Comparison of ENCODE assay signal across 1 cellular context in genomic region chr6:154430494-154430919, GRCh38.
A peak's percentile ranks its signal among the peaks of the same experiment; 100 is the strongest.
TF ChIP-seq lines count a peak whose summit lies in the region.

No MANE protein-coding gene starts in this region.

TF ChIP-seq in HepG2, 621 proteins besides CTCF, POLR2A, EP300 and RAD21 (continued from another document and continues in another):
- TF ChIP-seq NKX3-1 (CRISPR knock-in tag; IDR thresholded peaks at IDR 0.05) (peak; percentile 46; the same call in 1 of the 2 replicates), GFI1 (CRISPR knock-in tag; IDR thresholded peaks at IDR 0.05; ENCODE audit: borderline replicate concordance) (no peak), ZNF790 (CRISPR knock-in tag; IDR thresholded peaks at IDR 0.05; ENCODE audit: borderline replicate concordance) (no peak), BCLAF1 (IDR thresholded peaks at IDR 0.05) (no peak), NR2F1 (CRISPR knock-in tag; IDR thresholded peaks at IDR 0.05) (no peak), ARHGAP35 (CRISPR knock-in tag; IDR thresholded peaks at IDR 0.05; ENCODE audit: borderline replicate concordance) (no peak), ZNF281 (CRISPR knock-in tag; IDR thresholded peaks at IDR 0.05; ENCODE audit: borderline replicate concordance) (no peak), SETDB1 (CRISPR knock-in tag; IDR thresholded peaks at IDR 0.05; ENCODE audit: borderline replicate concordance) (no peak), POLR2G (IDR thresholded peaks at IDR 0.05; ENCODE audit: low read depth, low read length) (no peak), KMT2A (CRISPR knock-in tag; IDR thresholded peaks at IDR 0.05) (no peak), ARNT (IDR thresholded peaks at IDR 0.05) (no peak), ZSCAN21 (CRISPR knock-in tag; IDR thresholded peaks at IDR 0.05; ENCODE audit: borderline replicate concordance) (no peak), ZNF20 (CRISPR knock-in tag; IDR thresholded peaks at IDR 0.05) (no peak), KDM5B (CRISPR knock-in tag; IDR thresholded peaks at IDR 0.05; ENCODE audit: borderline replicate concordance) (no peak), SKI (IDR thresholded peaks at IDR 0.05; ENCODE audit: partially characterized antibody) (no peak), ZFP41 (CRISPR knock-in tag; IDR thresholded peaks at IDR 0.05; ENCODE audit: borderline replicate concordance) (no peak), ZNF367 (CRISPR knock-in tag; IDR thresholded peaks at IDR 0.05; ENCODE audit: borderline replicate concordance) (no peak), ZNF614 (CRISPR knock-in tag; IDR thresholded peaks at IDR 0.05; ENCODE audit: borderline replicate concordance) (0 out of 2 replicates have a peak, but pooled peaks have one; percentile 43), ZNF558 (CRISPR knock-in tag; IDR thresholded peaks at IDR 0.05; ENCODE audit: borderline replicate concordance) (no peak), ZBTB33 (CRISPR knock-in tag; IDR thresholded peaks at IDR 0.05) (no peak), JUNB (CRISPR knock-in tag; IDR thresholded peaks at IDR 0.05; ENCODE audit: borderline replicate concordance) (no peak), DRAP1 (CRISPR knock-in tag; IDR thresholded peaks at IDR 0.05) (peak; percentile 64), ZNF33A (CRISPR knock-in tag; IDR thresholded peaks at IDR 0.05; ENCODE audit: borderline replicate concordance) (no peak), ZNF501 (CRISPR knock-in tag; IDR thresholded peaks at IDR 0.05) (no peak), DNMT3B (CRISPR knock-in tag; conservative IDR thresholded peaks at IDR 0.05) (no peak), ZNF205 (CRISPR knock-in tag; IDR thresholded peaks at IDR 0.05) (no peak), ZNF260 (CRISPR knock-in tag; IDR thresholded peaks at IDR 0.05; ENCODE audit: borderline replicate concordance, low read depth) (no peak), RFX1 (IDR thresholded peaks at IDR 0.05) (no peak), CENPT (CRISPR knock-in tag; IDR thresholded peaks at IDR 0.05; ENCODE audit: low read depth) (no peak), ARID4A (CRISPR knock-in tag; IDR thresholded peaks at IDR 0.05; ENCODE audit: borderline replicate concordance) (no peak), ZBTB7B (CRISPR knock-in tag; IDR thresholded peaks at IDR 0.05) (no peak), ZNF24 (IDR thresholded peaks at IDR 0.05) (no peak), ZNF512 (CRISPR knock-in tag; IDR thresholded peaks at IDR 0.05) (no peak)
- TF ChIP-seq, protein P1, sequence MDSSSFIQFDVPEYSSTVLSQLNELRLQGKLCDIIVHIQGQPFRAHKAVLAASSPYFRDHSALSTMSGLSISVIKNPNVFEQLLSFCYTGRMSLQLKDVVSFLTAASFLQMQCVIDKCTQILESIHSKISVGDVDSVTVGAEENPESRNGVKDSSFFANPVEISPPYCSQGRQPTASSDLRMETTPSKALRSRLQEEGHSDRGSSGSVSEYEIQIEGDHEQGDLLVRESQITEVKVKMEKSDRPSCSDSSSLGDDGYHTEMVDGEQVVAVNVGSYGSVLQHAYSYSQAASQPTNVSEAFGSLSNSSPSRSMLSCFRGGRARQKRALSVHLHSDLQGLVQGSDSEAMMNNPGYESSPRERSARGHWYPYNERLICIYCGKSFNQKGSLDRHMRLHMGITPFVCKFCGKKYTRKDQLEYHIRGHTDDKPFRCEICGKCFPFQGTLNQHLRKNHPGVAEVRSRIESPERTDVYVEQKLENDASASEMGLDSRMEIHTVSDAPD (CRISPR knock-in tag; IDR thresholded peaks at IDR 0.05), result 0 out of 2 replicates have a peak, but pooled peaks have one; percentile 23
- TF ChIP-seq, protein P2, sequence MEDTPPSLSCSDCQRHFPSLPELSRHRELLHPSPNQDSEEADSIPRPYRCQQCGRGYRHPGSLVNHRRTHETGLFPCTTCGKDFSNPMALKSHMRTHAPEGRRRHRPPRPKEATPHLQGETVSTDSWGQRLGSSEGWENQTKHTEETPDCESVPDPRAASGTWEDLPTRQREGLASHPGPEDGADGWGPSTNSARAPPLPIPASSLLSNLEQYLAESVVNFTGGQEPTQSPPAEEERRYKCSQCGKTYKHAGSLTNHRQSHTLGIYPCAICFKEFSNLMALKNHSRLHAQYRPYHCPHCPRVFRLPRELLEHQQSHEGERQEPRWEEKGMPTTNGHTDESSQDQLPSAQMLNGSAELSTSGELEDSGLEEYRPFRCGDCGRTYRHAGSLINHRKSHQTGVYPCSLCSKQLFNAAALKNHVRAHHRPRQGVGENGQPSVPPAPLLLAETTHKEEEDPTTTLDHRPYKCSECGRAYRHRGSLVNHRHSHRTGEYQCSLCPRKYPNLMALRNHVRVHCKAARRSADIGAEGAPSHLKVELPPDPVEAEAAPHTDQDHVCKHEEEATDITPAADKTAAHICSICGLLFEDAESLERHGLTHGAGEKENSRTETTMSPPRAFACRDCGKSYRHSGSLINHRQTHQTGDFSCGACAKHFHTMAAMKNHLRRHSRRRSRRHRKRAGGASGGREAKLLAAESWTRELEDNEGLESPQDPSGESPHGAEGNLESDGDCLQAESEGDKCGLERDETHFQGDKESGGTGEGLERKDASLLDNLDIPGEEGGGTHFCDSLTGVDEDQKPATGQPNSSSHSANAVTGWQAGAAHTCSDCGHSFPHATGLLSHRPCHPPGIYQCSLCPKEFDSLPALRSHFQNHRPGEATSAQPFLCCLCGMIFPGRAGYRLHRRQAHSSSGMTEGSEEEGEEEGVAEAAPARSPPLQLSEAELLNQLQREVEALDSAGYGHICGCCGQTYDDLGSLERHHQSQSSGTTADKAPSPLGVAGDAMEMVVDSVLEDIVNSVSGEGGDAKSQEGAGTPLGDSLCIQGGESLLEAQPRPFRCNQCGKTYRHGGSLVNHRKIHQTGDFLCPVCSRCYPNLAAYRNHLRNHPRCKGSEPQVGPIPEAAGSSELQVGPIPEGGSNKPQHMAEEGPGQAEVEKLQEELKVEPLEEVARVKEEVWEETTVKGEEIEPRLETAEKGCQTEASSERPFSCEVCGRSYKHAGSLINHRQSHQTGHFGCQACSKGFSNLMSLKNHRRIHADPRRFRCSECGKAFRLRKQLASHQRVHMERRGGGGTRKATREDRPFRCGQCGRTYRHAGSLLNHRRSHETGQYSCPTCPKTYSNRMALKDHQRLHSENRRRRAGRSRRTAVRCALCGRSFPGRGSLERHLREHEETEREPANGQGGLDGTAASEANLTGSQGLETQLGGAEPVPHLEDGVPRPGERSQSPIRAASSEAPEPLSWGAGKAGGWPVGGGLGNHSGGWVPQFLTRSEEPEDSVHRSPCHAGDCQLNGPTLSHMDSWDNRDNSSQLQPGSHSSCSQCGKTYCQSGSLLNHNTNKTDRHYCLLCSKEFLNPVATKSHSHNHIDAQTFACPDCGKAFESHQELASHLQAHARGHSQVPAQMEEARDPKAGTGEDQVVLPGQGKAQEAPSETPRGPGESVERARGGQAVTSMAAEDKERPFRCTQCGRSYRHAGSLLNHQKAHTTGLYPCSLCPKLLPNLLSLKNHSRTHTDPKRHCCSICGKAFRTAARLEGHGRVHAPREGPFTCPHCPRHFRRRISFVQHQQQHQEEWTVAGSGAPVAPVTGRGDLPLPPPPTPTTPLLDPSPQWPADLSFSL (CRISPR knock-in tag; IDR thresholded peaks at IDR 0.05), result no peak
- TF ChIP-seq, protein P3, sequence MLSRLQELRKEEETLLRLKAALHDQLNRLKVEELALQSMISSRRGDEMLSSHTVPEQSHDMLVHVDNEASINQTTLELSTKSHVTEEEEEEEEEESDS (CRISPR knock-in tag; IDR thresholded peaks at IDR 0.05; ENCODE audit: borderline replicate concordance), result no peak
